28 cellular contexts compared by ENCODE assay signal in the genomic region with DNA sequence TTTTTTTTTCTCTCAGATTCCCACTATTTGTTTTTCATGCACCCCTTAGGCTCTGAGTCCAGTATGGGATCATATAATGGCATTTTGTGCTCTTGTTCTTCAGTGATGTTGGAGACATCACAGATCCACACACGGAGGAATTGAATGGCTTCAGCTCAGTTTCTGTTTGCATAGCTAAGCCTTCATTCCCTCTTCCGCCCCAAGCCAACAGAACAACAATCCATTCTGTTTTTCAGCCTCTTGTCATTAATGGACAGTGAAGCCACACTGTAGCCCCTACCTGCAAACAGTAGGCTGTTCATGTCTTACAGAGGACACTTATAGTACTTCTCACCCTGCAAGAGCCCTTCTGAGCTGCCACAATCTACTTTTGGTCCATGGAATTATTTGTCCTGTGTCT.
A peak's percentile ranks its signal among the peaks of the same experiment; 100 is the strongest.
DNase-seq lines count a peak whose midpoint lies in the region; FAIRE-seq and TF ChIP-seq lines count a peak whose summit lies in the region.
"Had no signal": no experiment of that assay in that cellular context is flagged by ENCODE, and none has a peak within 500 bp of the region (broad histone marks: within the 10 kb centered on the region; RNA-seq: fewer than 3 reads in every experiment).

No MANE protein-coding gene starts in this region.

- no peaks in the 10 kb centered on the region for H3K4me1 Mint-ChIP-seq in T-helper 2 cell treated with Interferon-gamma antibody and Interleukin-4, amounts not matched to agents 5 μg/mL and 100 μg/mL, for 36 hours (ENCODE audit: low read depth)
- H3K4me1 Mint-ChIP-seq: B cell, T-cell had no signal

- H3K4me3 ChIP-seq in Loucy (ENCODE audit: low read length, poor library complexity, severe bottlenecking) = no peak overlapping the region
- no peak overlapping the region for H3K4me3 ChIP-seq in endothelial cell of umbilical vein (replicated peaks in 1 of 3; ENCODE audit: insufficient read depth in 1 of 3, low read depth in 1 of 3, low read length in 3 of 3)
- H3K4me3 ChIP-seq in neuronal stem cell (ENCODE audit: low read length in 2 of 2) = no peak overlapping the region
- H3K4me3 ChIP-seq: A549, SJSA1 had no signal

- H3K4me1 ChIP-seq in Loucy (ENCODE audit: insufficient read depth, low read length, poor library complexity, severe bottlenecking) (peaks cover 15% of the 10 kb centered on the region), endothelial cell of umbilical vein (ENCODE audit: control insufficient read depth, extremely low read depth, insufficient read depth, low read length) (no peaks in the 10 kb centered on the region), neuronal stem cell (ENCODE audit: control insufficient read depth in 2 of 2, insufficient read depth in 1 of 2, low read depth in 1 of 2, low read length in 2 of 2) (no peaks in the 10 kb centered on the region)
- H3K4me1 ChIP-seq: A549, Caco-2, SJSA1 had no signal

- H3K18ac ChIP-seq in neuronal stem cell (ENCODE audit: low read length) = no peak overlapping the region

- no peak overlapping the region for H2BK12ac ChIP-seq in neuronal stem cell (ENCODE audit: low read length)

- no peaks in the 10 kb centered on the region for H3F3A ChIP-seq in Loucy (ENCODE audit: low read depth)

- no peaks in the 10 kb centered on the region for H3K79me1 ChIP-seq in neuronal stem cell (ENCODE audit: low read depth, low read length)

- BruUV-seq in endothelial cell of umbilical vein (replicated peaks; lab: Mats Ljungman, UMichigan) = no TSS peak

- H3K9me3 Mint-ChIP-seq in T-helper 2 cell treated with Interferon-gamma antibody and Interleukin-4, amounts not matched to agents 5 μg/mL and 100 μg/mL, for 36 hours = no peaks in the 10 kb centered on the region
- H3K9me3 Mint-ChIP-seq: CD8-positive, alpha-beta T cell; T-cell had no signal

- no peak overlapping the region for H3K4me2 ChIP-seq in Loucy (ENCODE audit: low read depth, low read length, poor library complexity, severe bottlenecking)
- no peak overlapping the region for H3K4me2 ChIP-seq in endothelial cell of umbilical vein (ENCODE audit: insufficient read depth, low read length)
- no peak overlapping the region for H3K4me2 ChIP-seq in neuronal stem cell (ENCODE audit: insufficient read depth, low read length, poor library complexity, severe bottlenecking)
- H3K4me2 ChIP-seq: A549 had no signal

- DNase-seq in Ammon's horn (ENCODE audit: low spot score) (peak; percentile 4), endothelial cell of umbilical vein (ENCODE audit: low read depth, low spot score) (no peak), neuronal stem cell (ENCODE audit: low spot score) (no peak), GOT3 (lab: John Stamatoyannopoulos, UW) (no peak), DMS 273 treated with DMSO at 0.1 percent for 48 hours (lab: John Stamatoyannopoulos, UW) (no peak)
- DNase-seq in T-helper 2 cell treated with Interferon-gamma antibody and Interleukin-4, amounts not matched to agents 5 μg/mL and 100 μg/mL, for 36 hours (ENCODE audit: low spot score) = no peak
- DNase-seq: Caco-2; CD8-positive, alpha-beta T cell; DND-41; HCEC 1CT; Karpas-422; NCI-H1092 treated with DMSO at 0.1 percent for 48 hours; NCI-H1436; NCI-H1930; NCI-H2107; NCI-H446 treated with DMSO at 0.1 percent for 48 hours; NCI-H526; NCI-H82; NK-92 treated with Interleukin-12 subunit alpha and Interleukin-12 subunit beta, amount 100 ng/mL, for 24 hours; Right ventricle myocardium superior; RPMI8226; T-cell had no signal

- no peaks in the 10 kb centered on the region for H3K27me3 ChIP-seq in Loucy (ENCODE audit: insufficient read depth, low read length, poor library complexity, severe bottlenecking)
- no peaks in the 10 kb centered on the region for H3K27me3 ChIP-seq in endothelial cell of umbilical vein (ENCODE audit: control insufficient read depth in 2 of 2, insufficient read depth in 2 of 2, low read length in 2 of 2)
- no peaks in the 10 kb centered on the region for H3K27me3 ChIP-seq in neuronal stem cell (ENCODE audit: control insufficient read depth in 3 of 3, insufficient read depth in 3 of 3, low read depth in 1 of 3, low read length in 3 of 3)

- no peak overlapping the region for H3K23ac ChIP-seq in neuronal stem cell (ENCODE audit: low read depth, low read length, poor library complexity)

- FAIRE-seq in endothelial cell of umbilical vein (lab: Jason Lieb, UNC) = no peak
- FAIRE-seq: A549 had no signal

- H3K14ac ChIP-seq in neuronal stem cell (ENCODE audit: low read length) = no peak overlapping the region

- no peaks in the 10 kb centered on the region for H3K79me2 ChIP-seq in Loucy (ENCODE audit: insufficient read depth, low read length)
- H3K79me2 ChIP-seq in endothelial cell of umbilical vein (ENCODE audit: control insufficient read depth, insufficient read depth, low read length) = no peaks in the 10 kb centered on the region

- POLR2A ChIA-PET in endothelial cell of umbilical vein (lab: Charles Lee) = no interaction called here

- TF ChIP-seq CTCF in Loucy (conservative IDR thresholded peaks at IDR 0.05; ENCODE audit: low read length) (no peak), endothelial cell of umbilical vein (IDR thresholded peaks at IDR 0.05; ENCODE audit: extremely low read depth in 1 of 2, insufficient read depth in 1 of 2, low read depth in 1 of 2, low read length in 2 of 2) (no peak)

- CTCF ChIA-PET in endothelial cell of umbilical vein (lab: Charles Lee) = interaction anchor here (0.7 to 1.5 kb wide), 3 partner anchors 8 to 50 kb away, joined by 3 to 4 read pairs (median 4); no protein-coding TSS in a partner anchor

- H2BK5ac ChIP-seq in neuronal stem cell (ENCODE audit: low read length) = no peak overlapping the region

- no peak overlapping the region for H2AK5ac ChIP-seq in neuronal stem cell (ENCODE audit: low read depth, low read length)

- no peak for TF ChIP-seq POLR2A in endothelial cell of umbilical vein (IDR thresholded peaks at IDR 0.05; ENCODE audit: low read depth, low read length)

- H3K9me3 ChIP-seq in Loucy (ENCODE audit: insufficient read depth, low read depth, low read length) = no peaks in the 10 kb centered on the region
- H3K9me3 ChIP-seq in endothelial cell of umbilical vein (replicated peaks; ENCODE audit: control insufficient read depth, insufficient read depth, low read length) = no peaks in the 10 kb centered on the region
- no peaks in the 10 kb centered on the region for H3K9me3 ChIP-seq in neuronal stem cell (replicated peaks in 1 of 2; ENCODE audit: control insufficient read depth in 2 of 2, insufficient read depth in 1 of 2, low read depth in 1 of 2, low read length in 2 of 2)
- H3K9me3 ChIP-seq: A549, Caco-2, SJSA1 had no signal

- no peaks in the 10 kb centered on the region for H4K20me1 ChIP-seq in Loucy (ENCODE audit: insufficient read depth, low read length, poor library complexity, severe bottlenecking)
- no peaks in the 10 kb centered on the region for H4K20me1 ChIP-seq in endothelial cell of umbilical vein (replicated peaks; ENCODE audit: control insufficient read depth, extremely low read depth, insufficient read depth, low read length)

- no peaks in the 10 kb centered on the region for H3K36me3 Mint-ChIP-seq in T-helper 2 cell treated with Interferon-gamma antibody and Interleukin-4, amounts not matched to agents 5 μg/mL and 100 μg/mL, for 36 hours (ENCODE audit: low read depth)
- H3K36me3 Mint-ChIP-seq: CD8-positive, alpha-beta T cell; T-cell had no signal

- no peaks in the 10 kb centered on the region for H3K9me1 ChIP-seq in endothelial cell of umbilical vein (replicated peaks; ENCODE audit: control insufficient read depth, extremely low read depth, insufficient read depth, low read length)

- no peak overlapping the region for H3K27ac Mint-ChIP-seq in T-helper 2 cell treated with Interferon-gamma antibody and Interleukin-4, amounts not matched to agents 5 μg/mL and 100 μg/mL, for 36 hours
- H3K27ac Mint-ChIP-seq: B cell; CD8-positive, alpha-beta T cell; T-cell had no signal

- H3K9ac ChIP-seq in Loucy (ENCODE audit: low read depth, low read length, poor library complexity, severe bottlenecking) (no peak overlapping the region), endothelial cell of umbilical vein (replicated peaks; ENCODE audit: extremely low read depth, insufficient read depth, low read length) (no peak overlapping the region), neuronal stem cell (ENCODE audit: low read depth, low read length, poor library complexity) (no peak overlapping the region)

- H3K27ac ChIP-seq in endothelial cell of umbilical vein (ENCODE audit: insufficient read depth, low read depth, low read length) (no peak overlapping the region), neuronal stem cell (replicated peaks; ENCODE audit: low read length) (no peak overlapping the region)
- H3K27ac ChIP-seq: A549, C4-2B, HL-60, SJSA1 had no signal

- H4K91ac ChIP-seq in neuronal stem cell (ENCODE audit: low read depth, low read length, poor library complexity) = no peak overlapping the region

- WGBS in neuronal stem cell (ENCODE audit: extremely low coverage in 2 of 2, insufficient read length in 2 of 2, insufficient replicate concordance in 1 of 2), 2 donors = no CpG with 5 or more reads among the region's 2 CpGs

- no peak overlapping the region for H2BK15ac ChIP-seq in neuronal stem cell (ENCODE audit: low read length)

- no peak overlapping the region for H3K4me3 Mint-ChIP-seq in T-helper 2 cell treated with Interferon-gamma antibody and Interleukin-4, amounts not matched to agents 5 μg/mL and 100 μg/mL, for 36 hours
- H3K4me3 Mint-ChIP-seq: B cell; CD8-positive, alpha-beta T cell; T-cell had no signal

- H2BK120ac ChIP-seq in neuronal stem cell (ENCODE audit: low read depth, low read length) = no peak overlapping the region

- peak overlapping the region; percentile 81; the same call in 1 of the 2 replicates for H2AFZ ChIP-seq in Loucy (ENCODE audit: low read length)
- peak overlapping the region; percentile 62 for H2AFZ ChIP-seq in endothelial cell of umbilical vein (ENCODE audit: low read depth, low read length)
- peak overlapping the region; percentile 32 for H2AFZ ChIP-seq in neuronal stem cell (ENCODE audit: low read length)

- H4K8ac ChIP-seq in neuronal stem cell (ENCODE audit: low read depth, low read length) = no peak overlapping the region

- no peaks in the 10 kb centered on the region for H3K27me3 Mint-ChIP-seq in T-helper 2 cell treated with Interferon-gamma antibody and Interleukin-4, amounts not matched to agents 5 μg/mL and 100 μg/mL, for 36 hours (ENCODE audit: low read depth)
- H3K27me3 Mint-ChIP-seq: B cell had no signal

- intact Hi-C loops in endothelial cell of umbilical vein (cut with micrococcal nuclease) = no loop called here

- dilution Hi-C loops in endothelial cell of umbilical vein (cut with MboI; ENCODE audit: extremely low pct_ligation_motif_present, low sequenced_read_pairs) = loop anchor here (25.0 kb wide), 1 partner anchor 524 kb away; a partner anchor contains a TSS

- no peaks in the 10 kb centered on the region for H3K9me2 ChIP-seq in Loucy (replicated peaks; ENCODE audit: low read depth, low read length)

- no peaks in the 10 kb centered on the region for H3K36me3 ChIP-seq in Loucy (ENCODE audit: insufficient read depth, low read length)
- H3K36me3 ChIP-seq in endothelial cell of umbilical vein (ENCODE audit: control insufficient read depth in 2 of 2, extremely low read depth in 1 of 2, insufficient read depth in 2 of 2, low read length in 2 of 2) = no peaks in the 10 kb centered on the region
- H3K36me3 ChIP-seq in neuronal stem cell (replicated peaks in 1 of 2; ENCODE audit: control insufficient read depth in 2 of 2, insufficient read depth in 2 of 2, low read length in 2 of 2) = no peaks in the 10 kb centered on the region
- H3K36me3 ChIP-seq: SJSA1 had no signal

- no peak overlapping the region for H3K4ac ChIP-seq in neuronal stem cell (ENCODE audit: low read length)
